Comparison of ENCODE assay signal across 1 cellular context in genomic region chr1:58899581-58900271, GRCh38.
TF ChIP-seq lines count a peak whose summit lies in the region.

No MANE protein-coding gene starts in this region.

TF ChIP-seq in K562, 482 proteins besides CTCF, POLR2A, EP300 and RAD21 (continued from another document):
- peak; percentile 52; the same call in 1 of the 2 replicates for TF ChIP-seq SPI1 (IDR thresholded peaks at IDR 0.05; ENCODE audit: borderline replicate concordance, low read depth, low read length)
- TF ChIP-seq ZNF589 (CRISPR knock-in tag; IDR thresholded peaks at IDR 0.05; ENCODE audit: low read depth): peak; percentile 27; the same call in 1 of the 2 replicates
- no peak for TF ChIP-seq TSHZ1 (CRISPR knock-in tag; IDR thresholded peaks at IDR 0.05)
- TF ChIP-seq ZNF280B (CRISPR knock-in tag; IDR thresholded peaks at IDR 0.05): no peak
- TF ChIP-seq STAT6 (CRISPR knock-in tag; IDR thresholded peaks at IDR 0.05): no peak
- no peak for TF ChIP-seq ETV5 (CRISPR knock-in tag; IDR thresholded peaks at IDR 0.05; ENCODE audit: low read depth)
- TF ChIP-seq ZFP1 (CRISPR knock-in tag; IDR thresholded peaks at IDR 0.05): no peak
- no peak for TF ChIP-seq POU5F1 (IDR thresholded peaks at IDR 0.05; ENCODE audit: borderline replicate concordance, low read depth, low read length, partially characterized antibody)
- no peak for TF ChIP-seq NELFE (IDR thresholded peaks at IDR 0.05; ENCODE audit: insufficient read depth, insufficient read length)
- TF ChIP-seq PTTG1 (tag; IDR thresholded peaks at IDR 0.05; ENCODE audit: low read depth): no peak
- no peak for TF ChIP-seq ZNF57 (CRISPR knock-in tag; IDR thresholded peaks at IDR 0.05)
- TF ChIP-seq SMARCA4 (IDR thresholded peaks at IDR 0.05): no peak
- TF ChIP-seq ETS2 (tag; IDR thresholded peaks at IDR 0.05; ENCODE audit: borderline replicate concordance, poor library complexity, severe bottlenecking): no peak
- TF ChIP-seq ZNF197 (CRISPR knock-in tag; IDR thresholded peaks at IDR 0.05; ENCODE audit: low read depth): no peak
- no peak for TF ChIP-seq POLR3A (IDR thresholded peaks at IDR 0.05; ENCODE audit: borderline replicate concordance, extremely low read depth, insufficient read depth, insufficient read length)
- TF ChIP-seq STAT5A (IDR thresholded peaks at IDR 0.05; ENCODE audit: borderline replicate concordance, low read length): no peak
